ENCODE assay signal across 15 cellular contexts in genomic region chr12:218728-219590, GRCh38. TPM values are rescaled to one million over a fixed set of nuclear protein-coding genes. Genes with fewer than 3 reads are reported as not detected.
"Had no signal": no experiment of that assay in that cellular context is flagged by ENCODE, and none has a peak within 500 bp of the region (broad histone marks: within the 10 kb centered on the region; RNA-seq: fewer than 3 reads in every experiment).

No MANE protein-coding gene starts in this region.

- H3K4me2 ChIP-seq: SK-N-SH had no signal

- H3K9me2 ChIP-seq: SK-N-SH had no signal

- H3K4me1 Mint-ChIP-seq: activated CD8-positive, alpha-beta memory T cell treated with anti-CD3 and anti-CD28 coated beads, Interleukin-2, amount 10 ng/mL, durations not matched to agents 7 days and 5 days; activated naive CD4-positive, alpha-beta T cell treated with anti-CD3 and anti-CD28 coated beads, Interleukin-2, amount 50 U/mL, for 24 hours had no signal

- H3K9me3 ChIP-seq: breast epithelium, SJCRH30, SK-N-SH had no signal

- H3K27ac Mint-ChIP-seq: activated CD8-positive, alpha-beta memory T cell treated with anti-CD3 and anti-CD28 coated beads, Interleukin-2, amount 10 ng/mL, durations not matched to agents 7 days and 5 days; activated naive CD4-positive, alpha-beta T cell treated with anti-CD3 and anti-CD28 coated beads, Interleukin-2, amount 50 U/mL, for 24 hours; activated T-cell treated with anti-CD3 and anti-CD28 coated beads, Interleukin-2, amount 50 U/mL, for 24 hours; activated T-helper 1 cell treated with anti-CD3 and anti-CD28 coated beads, Interleukin-12 subunit alpha, Interleukin-12 subunit beta, Interleukin-2, Interleukin-4 antibody, amounts not matched to agents 30 ng/mL and 10 ng/mL and 1 ng/mL, durations not matched to agents 14 hours and 24 hours and 36 hours; T-helper 1 cell treated with Interleukin-12 subunit alpha and Interleukin-12 subunit beta and Interleukin-4 antibody, amounts not matched to agents 30 μg/mL and 1 μg/mL, for 36 hours; WTC11 had no signal

- H3K4me3 ChIP-seq: breast epithelium, SJCRH30 had no signal

- H3K36me3 ChIP-seq: breast epithelium, SJCRH30 had no signal

- H3K36me3 Mint-ChIP-seq: activated CD8-positive, alpha-beta memory T cell treated with anti-CD3 and anti-CD28 coated beads, Interleukin-2, amount 10 ng/mL, durations not matched to agents 7 days and 5 days; activated naive CD4-positive, alpha-beta T cell treated with anti-CD3 and anti-CD28 coated beads, Interleukin-2, amount 50 U/mL, for 24 hours; IgD-negative memory B cell; WTC11 had no signal

- H3K9ac ChIP-seq: SK-N-SH had no signal

- H3K27ac ChIP-seq: breast epithelium, SJCRH30 had no signal

- H3K4me1 ChIP-seq: breast epithelium, SJCRH30 had no signal

- H3K4me3 Mint-ChIP-seq: activated CD8-positive, alpha-beta memory T cell treated with anti-CD3 and anti-CD28 coated beads, Interleukin-2, amount 10 ng/mL, durations not matched to agents 7 days and 5 days; activated naive CD4-positive, alpha-beta T cell treated with anti-CD3 and anti-CD28 coated beads, Interleukin-2, amount 50 U/mL, for 24 hours; activated T-cell treated with anti-CD3 and anti-CD28 coated beads, Interleukin-2, amount 50 U/mL, for 24 hours; activated T-helper 1 cell treated with anti-CD3 and anti-CD28 coated beads, Interleukin-12 subunit alpha, Interleukin-12 subunit beta, Interleukin-2, Interleukin-4 antibody, amounts not matched to agents 30 ng/mL and 10 ng/mL and 1 ng/mL, durations not matched to agents 14 hours and 24 hours and 36 hours; T-helper 1 cell treated with Interleukin-12 subunit alpha and Interleukin-12 subunit beta and Interleukin-4 antibody, amounts not matched to agents 30 μg/mL and 1 μg/mL, for 36 hours; WTC11 had no signal

- DNase-seq: NCI-H510A, T-helper 9 cell had no signal

- H3K9me3 Mint-ChIP-seq: activated naive CD4-positive, alpha-beta T cell treated with anti-CD3 and anti-CD28 coated beads, Interleukin-2, amount 50 U/mL, for 24 hours; activated T-cell treated with anti-CD3 and anti-CD28 coated beads, Interleukin-2, amount 50 U/mL, for 24 hours; activated T-helper 1 cell treated with anti-CD3 and anti-CD28 coated beads, Interleukin-12 subunit alpha, Interleukin-12 subunit beta, Interleukin-2, Interleukin-4 antibody, amounts not matched to agents 30 ng/mL and 10 ng/mL and 1 ng/mL, durations not matched to agents 14 hours and 24 hours and 36 hours; T-helper 1 cell treated with Interleukin-12 subunit alpha and Interleukin-12 subunit beta and Interleukin-4 antibody, amounts not matched to agents 30 μg/mL and 1 μg/mL, for 36 hours; WTC11 had no signal

- H3K27me3 ChIP-seq: breast epithelium had no signal

RNA-seq across cellular contexts. Expression of gene SLC6A12, which starts 5.0 kb away (rescaled TPM):
- total RNA-seq: activated T-helper 1 cell treated with anti-CD3 and anti-CD28 coated beads, Interleukin-12 subunit alpha, Interleukin-12 subunit beta, Interleukin-2, Interleukin-4 antibody, amounts not matched to agents 30 ng/mL and 10 ng/mL and 1 ng/mL, durations not matched to agents 14 hours and 24 hours and 36 hours; LHCN-M2; MCF 10A; SJCRH30 had no signal
- polyA plus RNA-seq: IgD-negative memory B cell had no signal

RNA-seq across cellular contexts. Expression of gene SLC6A13, which starts 43.7 kb away (rescaled TPM):
- polyA plus RNA-seq: aorta, IgD-negative memory B cell had no signal
